ENCODE assay signal across 14 cellular contexts in the genomic region with DNA sequence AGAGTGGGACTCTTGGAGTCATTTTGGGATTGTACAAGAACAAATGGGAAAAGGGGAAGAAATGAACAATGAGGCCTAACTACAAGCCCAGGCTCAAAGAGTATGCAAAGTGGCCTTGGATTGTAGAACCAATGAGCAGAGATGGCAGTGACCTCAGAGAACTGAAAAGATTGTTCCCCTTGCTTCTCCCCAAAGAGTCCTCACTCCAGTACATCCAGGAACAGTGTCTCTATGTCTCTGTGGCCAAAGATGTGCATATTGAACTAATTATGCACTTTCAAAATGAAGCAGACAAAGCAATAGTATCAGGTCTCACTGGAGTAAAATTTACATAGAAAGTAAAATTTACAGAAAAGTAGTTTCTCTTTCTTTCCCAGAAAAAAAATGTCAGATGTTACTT.
DNase-seq lines count a peak whose midpoint lies in the region; ATAC-seq and TF ChIP-seq lines count a peak whose summit lies in the region.
"Had no signal": no experiment of that assay in that cellular context is flagged by ENCODE, and none has a peak within 500 bp of the region (broad histone marks: within the 10 kb centered on the region; RNA-seq: fewer than 3 reads in every experiment).

No MANE protein-coding gene starts in this region.

- no peak overlapping the region for H3K4me2 ChIP-seq in H9 (ENCODE audit: insufficient read depth, insufficient read length, low read length)

- no peaks in the 10 kb centered on the region for H3K79me1 ChIP-seq in H9 (ENCODE audit: insufficient read depth, low read depth, low read length, poor library complexity, severe bottlenecking)

- no peak overlapping the region for H3K14ac ChIP-seq in H9 (ENCODE audit: insufficient read depth, low read length)

- no peak overlapping the region for H3K27ac ChIP-seq in H9 (ENCODE audit: insufficient read length, low read depth, low read length)

- no peak overlapping the region for H3K4me3 ChIP-seq in GM12865 (ENCODE audit: low read depth, low read length)

- ATAC-seq in GM19452 (IDR thresholded peaks at IDR 0.05; ENCODE audit: unreplicated experiment) = peak; percentile 57
- peak; percentile 70 for ATAC-seq in HG02763 (IDR thresholded peaks at IDR 0.05; ENCODE audit: unreplicated experiment)
- no peak for ATAC-seq in HG03520 (IDR thresholded peaks at IDR 0.05; ENCODE audit: unreplicated experiment)
- ATAC-seq: CD8-positive, alpha-beta T cell had no signal

- H3K4ac ChIP-seq in H9 (ENCODE audit: low read depth, low read length) = no peak overlapping the region

- H3K79me2 ChIP-seq in H9 (ENCODE audit: insufficient read depth, low read length) = no peaks in the 10 kb centered on the region

- H4K91ac ChIP-seq in H9 (ENCODE audit: insufficient read length, low read depth, low read length) = no peak overlapping the region

- TF ChIP-seq CTCF in GM12865 (IDR thresholded peaks at IDR 0.05; ENCODE audit: insufficient read depth, low read depth, low read length, missing control alignments) (no peak), H9 (conservative IDR thresholded peaks at IDR 0.05) (no peak)

- H3K27me3 ChIP-seq in H9 (ENCODE audit: insufficient read depth, low read length) = no peaks in the 10 kb centered on the region

- H3K23ac ChIP-seq in H9 (ENCODE audit: insufficient read length, low read depth, low read length) = no peak overlapping the region

- peaks cover 10 to 14% of the 10 kb centered on the region in 2 experiments; a peak in 4 of 5 replicates for H3K9me3 Mint-ChIP-seq in H9
- H3K9me3 Mint-ChIP-seq in T-helper 2 cell treated with Interferon-gamma antibody and Interleukin-4, amounts not matched to agents 5 μg/mL and 100 μg/mL, for 36 hours = peaks cover 8% of the 10 kb centered on the region
- H3K9me3 Mint-ChIP-seq: CD8-positive, alpha-beta T cell; stimulated activated naive CD8-positive, alpha-beta T cell treated with anti-CD3 and anti-CD28 coated beads, Interleukin-15, Interleukin-2, amounts not matched to agents 100 ng/mL and 50 ng/mL, for 24 hours had no signal

- no peaks in the 10 kb centered on the region for H4K20me1 ChIP-seq in H9 (ENCODE audit: control insufficient read depth, insufficient read depth, insufficient read length)

- H4K8ac ChIP-seq in H9 (replicated peaks; ENCODE audit: insufficient read length, low read depth, low read length) = no peak overlapping the region

- H3K9me3 ChIP-seq in H9 (ENCODE audit: control insufficient read depth, low read depth, low read length) = no peaks in the 10 kb centered on the region

- no peak overlapping the region for H3T11ph ChIP-seq in H9 (ENCODE audit: low read length)

- no peak overlapping the region for H4K5ac ChIP-seq in H9 (ENCODE audit: insufficient read length, low read depth, low read length)

- H3K56ac ChIP-seq in H9 (ENCODE audit: insufficient read length, low read depth, low read length) = no peak overlapping the region

- H2BK5ac ChIP-seq in H9 (ENCODE audit: insufficient read length, low read length) = no peak overlapping the region

- no peak overlapping the region for H2BK120ac ChIP-seq in H9 (ENCODE audit: low read depth, low read length, poor library complexity, severe bottlenecking)

- no peak overlapping the region for H3K4me3 Mint-ChIP-seq in H9
- H3K4me3 Mint-ChIP-seq in T-helper 2 cell treated with Interferon-gamma antibody and Interleukin-4, amounts not matched to agents 5 μg/mL and 100 μg/mL, for 36 hours = no peak overlapping the region
- H3K4me3 Mint-ChIP-seq: activated naive CD8-positive, alpha-beta T cell treated with anti-CD3 and anti-CD28 coated beads for 36 hours; CD8-positive, alpha-beta T cell; stimulated activated naive CD8-positive, alpha-beta T cell treated with anti-CD3 and anti-CD28 coated beads, Interleukin-15, Interleukin-2, amounts not matched to agents 100 ng/mL and 50 ng/mL, for 24 hours had no signal

- no peaks in the 10 kb centered on the region for H3K27me3 Mint-ChIP-seq in H9 (ENCODE audit: low read depth)
- H3K27me3 Mint-ChIP-seq in T-helper 2 cell treated with Interferon-gamma antibody and Interleukin-4, amounts not matched to agents 5 μg/mL and 100 μg/mL, for 36 hours (ENCODE audit: low read depth) = peaks cover 8% of the 10 kb centered on the region
- H3K27me3 Mint-ChIP-seq: activated naive CD8-positive, alpha-beta T cell treated with anti-CD3 and anti-CD28 coated beads for 36 hours; stimulated activated naive CD8-positive, alpha-beta T cell treated with anti-CD3 and anti-CD28 coated beads, Interleukin-15, Interleukin-2, amounts not matched to agents 100 ng/mL and 50 ng/mL, for 24 hours had no signal

- no peaks in the 10 kb centered on the region; the same call in 1 of the 2 replicates for H3K4me1 ChIP-seq in H9 (ENCODE audit: insufficient read depth, low read length)

- H2AFZ ChIP-seq in H9 (ENCODE audit: low read length) = no peak overlapping the region

- H3K4me1 Mint-ChIP-seq in H9 = peaks cover 13 to 23% of the 10 kb centered on the region in 2 experiments
- H3K4me1 Mint-ChIP-seq in T-helper 2 cell treated with Interferon-gamma antibody and Interleukin-4, amounts not matched to agents 5 μg/mL and 100 μg/mL, for 36 hours (ENCODE audit: low read depth) = peaks cover 6% of the 10 kb centered on the region

- peaks cover 4 to 14% (median 7%) of the 10 kb centered on the region in 3 experiments; a peak in 6 of 7 replicates for H3K36me3 Mint-ChIP-seq in H9 (ENCODE audit: insufficient read depth in 1 of 3, low read depth in 3 of 3)
- H3K36me3 Mint-ChIP-seq in T-helper 2 cell treated with Interferon-gamma antibody and Interleukin-4, amounts not matched to agents 5 μg/mL and 100 μg/mL, for 36 hours (ENCODE audit: low read depth) = no peaks in the 10 kb centered on the region

- no peak overlapping the region for H3K27ac Mint-ChIP-seq in H9
- H3K27ac Mint-ChIP-seq in T-helper 2 cell treated with Interferon-gamma antibody and Interleukin-4, amounts not matched to agents 5 μg/mL and 100 μg/mL, for 36 hours = no peak overlapping the region
- H3K27ac Mint-ChIP-seq: activated naive CD8-positive, alpha-beta T cell treated with anti-CD3 and anti-CD28 coated beads for 36 hours; CD8-positive, alpha-beta T cell; stimulated activated naive CD8-positive, alpha-beta T cell treated with anti-CD3 and anti-CD28 coated beads, Interleukin-15, Interleukin-2, amounts not matched to agents 100 ng/mL and 50 ng/mL, for 24 hours had no signal

- no peak overlapping the region for H2BK20ac ChIP-seq in H9 (ENCODE audit: low read depth, low read length, poor library complexity, severe bottlenecking)

- no peak overlapping the region for H2AK5ac ChIP-seq in H9 (ENCODE audit: insufficient read length, low read length)

- no peak overlapping the region for H2BK12ac ChIP-seq in H9 (ENCODE audit: insufficient read length, low read depth, low read length)

- H2BK15ac ChIP-seq in H9 (ENCODE audit: low read depth, low read length) = no peak overlapping the region

- H3K23me2 ChIP-seq in H9 (ENCODE audit: insufficient read length, low read depth, low read length, poor library complexity, severe bottlenecking) = no peaks in the 10 kb centered on the region

- no peak overlapping the region for H3K18ac ChIP-seq in H9 (ENCODE audit: insufficient read length, low read depth, low read length)

- peak; percentile 29 for DNase-seq in GM12865 (ENCODE audit: low read depth)
- peak; percentile 8 for DNase-seq in RPMI7951 (ENCODE audit: low read depth)
- no peak for DNase-seq in H9
- DNase-seq in T-helper 2 cell treated with Interferon-gamma antibody and Interleukin-4, amounts not matched to agents 5 μg/mL and 100 μg/mL, for 36 hours (ENCODE audit: low spot score) = no peak
- DNase-seq in activated CD4-positive, alpha-beta T cell treated with anti-CD3 and anti-CD28 coated beads, Interleukin-2, amount 50 U/mL, for 1 hour = no peak
- DNase-seq: activated naive CD8-positive, alpha-beta T cell treated with anti-CD3 and anti-CD28 coated beads for 36 hours; CD8-positive, alpha-beta T cell; central memory CD4-positive, alpha-beta T cell; KG1; midbrain had no signal

- no peak overlapping the region for H3K9ac ChIP-seq in H9 (ENCODE audit: extremely low read depth, insufficient read length, low read length)

Comparison
In these comparisons a context has a peak if more than half of its experiments do, and no peak if none do; other contexts are left out.
1. DNase-seq: peak in GM12865 (single experiment) and RPMI7951 (single experiment); none in H9 (single experiment), T-helper 2 cell treated with Interferon-gamma antibody and Interleukin-4, amounts not matched to agents 5 μg/mL and 100 μg/mL, for 36 hours (single experiment) and activated CD4-positive, alpha-beta T cell treated with anti-CD3 and anti-CD28 coated beads, Interleukin-2, amount 50 U/mL, for 1 hour (single experiment).